ENCODE assay signal across 20 cellular contexts in the genomic region with DNA sequence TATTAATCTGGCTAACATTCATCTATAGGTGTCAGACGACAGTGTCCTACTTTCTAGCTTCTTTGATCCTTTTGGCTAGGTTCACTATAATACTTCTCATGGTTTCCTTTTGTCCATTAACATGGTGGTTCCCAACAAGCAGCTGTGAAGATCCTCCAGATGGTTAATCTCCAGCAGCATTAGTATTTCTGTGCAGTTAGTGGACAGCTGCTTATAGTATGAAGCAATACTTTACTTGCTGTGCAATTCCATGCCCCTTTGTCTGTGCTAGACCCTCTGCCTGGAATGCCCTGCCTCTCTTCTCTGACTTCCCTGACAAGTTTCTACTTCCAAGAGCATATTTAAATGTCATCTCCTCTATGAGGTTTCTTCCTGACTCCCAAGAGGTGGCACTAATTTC. TPM values are rescaled to one million over a fixed set of nuclear protein-coding genes. Genes with fewer than 3 reads are reported as not detected.
"Had no signal": no experiment of that assay in that cellular context is flagged by ENCODE, and none has a peak within 500 bp of the region (broad histone marks: within the 10 kb centered on the region; RNA-seq: fewer than 3 reads in every experiment).

No MANE protein-coding gene starts in this region.

- DNase-seq: effector memory CD8-positive, alpha-beta T cell; heart left ventricle; hippocampal formation; kidney glomerular epithelial cell; mammary epithelial cell; mucosa of descending colon; nucleus accumbens; ovary; stimulated activated CD4-positive, alpha-beta T cell treated with anti-CD3 and anti-CD28 coated beads, Interleukin-4, amount 100 ng/mL, for 1 hour; stimulated activated CD8-positive, alpha-beta memory T cell treated with anti-CD3 and anti-CD28 coated beads, Interleukin-4, amount 100 ng/mL, for 48 hours; stimulated activated naive CD8-positive, alpha-beta T cell treated with anti-CD3 and anti-CD28 coated beads, Interleukin-15, Interleukin-2, amounts not matched to agents 100 U/mL and 50 U/mL, for 24 hours; tibial artery; upper lobe of left lung; uterus had no signal

- H3K36me3 ChIP-seq: esophagus muscularis mucosa, heart left ventricle, neural progenitor cell, ovary, right atrium auricular region, tibial artery, upper lobe of left lung, uterus had no signal

- H3K4me3 ChIP-seq: esophagus muscularis mucosa, heart left ventricle, mucosa of descending colon, neural progenitor cell, ovary, right atrium auricular region, smooth muscle cell, tibial artery, upper lobe of left lung, uterus had no signal

- H3K4me2 ChIP-seq: neural progenitor cell, smooth muscle cell had no signal

- H3K9me3 ChIP-seq: esophagus muscularis mucosa, heart left ventricle, mucosa of descending colon, ovary, right atrium auricular region, tibial artery, upper lobe of left lung, uterus had no signal

- H2AFZ ChIP-seq: neural progenitor cell had no signal

- H3K27ac ChIP-seq: epithelial cell of prostate, esophagus muscularis mucosa, heart left ventricle, neural progenitor cell, ovary, right atrium auricular region, upper lobe of left lung, uterus had no signal

- H3K9ac ChIP-seq: neural progenitor cell had no signal

- H3K27me3 ChIP-seq: esophagus muscularis mucosa, heart left ventricle, neural progenitor cell, ovary, right atrium auricular region, tibial artery, upper lobe of left lung, uterus had no signal

- H3K4me1 ChIP-seq: neural progenitor cell, uterus had no signal

RNA-seq across cellular contexts. Expression of a gene that starts 41.7 kb away (rescaled TPM):
- total RNA-seq: natural killer cell treated with Interleukin-12 subunit alpha and Interleukin-12 subunit beta and Interleukin-15 and Interleukin-18, amount 100 ng/mL, for 72 hours had no signal
